21 cellular contexts compared by ENCODE assay signal in the genomic region with DNA sequence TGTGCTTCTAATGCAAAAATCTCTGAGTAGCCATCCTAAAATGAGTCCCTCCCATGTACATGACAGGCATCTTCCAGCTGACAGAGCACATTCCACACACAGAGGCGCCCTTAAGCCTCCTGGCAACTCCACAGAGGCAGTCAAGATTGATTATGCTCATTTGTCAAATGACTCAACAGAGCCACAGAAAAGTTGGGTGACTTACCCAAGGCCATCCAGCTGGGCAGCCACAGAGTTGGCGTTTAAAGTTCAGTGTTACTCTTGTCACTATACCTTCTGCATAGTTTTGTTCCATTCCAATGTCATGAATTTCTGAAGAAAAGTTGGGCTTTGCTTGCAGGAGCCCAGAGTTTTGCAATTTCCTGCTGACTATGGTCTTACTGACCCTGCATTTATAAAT.
DNase-seq lines count a peak whose midpoint lies in the region; FAIRE-seq and TF ChIP-seq lines count a peak whose summit lies in the region.
"Had no signal": no experiment of that assay in that cellular context is flagged by ENCODE, and none has a peak within 500 bp of the region (broad histone marks: within the 10 kb centered on the region; RNA-seq: fewer than 3 reads in every experiment).

No MANE protein-coding gene starts in this region.

- H3K4me2 ChIP-seq in mesenchymal stem cell (ENCODE audit: low read length, poor library complexity, severe bottlenecking) = no peak overlapping the region

- no peak overlapping the region for H2BK12ac ChIP-seq in mesenchymal stem cell (ENCODE audit: low read length in 2 of 2)

- H2BK120ac ChIP-seq in mesenchymal stem cell (ENCODE audit: low read depth, low read length) = no peak overlapping the region

- TF ChIP-seq CTCF in bronchial epithelial cell (IDR thresholded peaks at IDR 0.05; ENCODE audit: insufficient read depth, low read length, severe bottlenecking) = no peak

- no peak overlapping the region for H3K18ac ChIP-seq in mesenchymal stem cell (ENCODE audit: low read depth in 1 of 2, low read length in 2 of 2)

- no peak overlapping the region for H3K4me3 ChIP-seq in bronchial epithelial cell (ENCODE audit: low read depth, low read length)
- H3K4me3 ChIP-seq in mesenchymal stem cell (ENCODE audit: insufficient read depth in 1 of 2, low read depth in 1 of 2, low read length in 2 of 2) = no peak overlapping the region
- H3K4me3 ChIP-seq: lung had no signal

- H3K36me3 Mint-ChIP-seq in activated CD4-positive, alpha-beta T cell treated with anti-CD3 and anti-CD28 coated beads, Interleukin-2, amount 10 ng/mL, durations not matched to agents 24 days and 14 days (ENCODE audit: low read depth) = no peaks in the 10 kb centered on the region
- H3K36me3 Mint-ChIP-seq: activated naive CD8-positive, alpha-beta T cell treated with anti-CD3 and anti-CD28 coated beads, Interleukin-2, amount 10 ng/mL, durations not matched to agents 7 days and 5 days; WTC11 had no signal

- no peak overlapping the region for H3K14ac ChIP-seq in mesenchymal stem cell (ENCODE audit: low read length in 2 of 2)

- H2AK5ac ChIP-seq in mesenchymal stem cell (ENCODE audit: low read length, severe bottlenecking) = no peak overlapping the region

- intact Hi-C loops in activated CD4-positive, alpha-beta T cell treated with anti-CD3 and anti-CD28 coated beads, Interleukin-2, amount 10 ng/mL, durations not matched to agents 24 days and 14 days (cut with micrococcal nuclease) = no loop called here

- no peak overlapping the region for H2AFZ ChIP-seq in mesenchymal stem cell (ENCODE audit: low read depth, low read length)

- H3K23ac ChIP-seq in mesenchymal stem cell (ENCODE audit: low read length in 2 of 2) = no peak overlapping the region

- H3K27me3 Mint-ChIP-seq in activated CD4-positive, alpha-beta T cell treated with anti-CD3 and anti-CD28 coated beads, Interleukin-2, amount 10 ng/mL, durations not matched to agents 24 days and 14 days = no peaks in the 10 kb centered on the region
- H3K27me3 Mint-ChIP-seq: activated naive CD8-positive, alpha-beta T cell treated with anti-CD3 and anti-CD28 coated beads, Interleukin-2, amount 10 ng/mL, durations not matched to agents 7 days and 5 days; stimulated activated naive CD8-positive, alpha-beta T cell treated with anti-CD3 and anti-CD28 coated beads, Interleukin-15, amount 100 ng/mL, for 72 hours had no signal

- H3K9me3 Mint-ChIP-seq in activated CD4-positive, alpha-beta T cell treated with anti-CD3 and anti-CD28 coated beads, Interleukin-2, amount 10 ng/mL, durations not matched to agents 24 days and 14 days = no peaks in the 10 kb centered on the region
- H3K9me3 Mint-ChIP-seq: activated naive CD8-positive, alpha-beta T cell treated with anti-CD3 and anti-CD28 coated beads, Interleukin-2, amount 10 ng/mL, durations not matched to agents 7 days and 5 days; nephron progenitor cell; stimulated activated naive CD8-positive, alpha-beta T cell treated with anti-CD3 and anti-CD28 coated beads, Interleukin-15, amount 100 ng/mL, for 72 hours; WTC11 had no signal

- no peak overlapping the region for H3K4ac ChIP-seq in mesenchymal stem cell (ENCODE audit: low read depth in 1 of 2, low read length in 2 of 2)

- no peaks in the 10 kb centered on the region for H3K9me3 ChIP-seq in mesenchymal stem cell (ENCODE audit: control insufficient read depth, low read length)

- no peak overlapping the region for H3K27ac ChIP-seq in mesenchymal stem cell (ENCODE audit: low read length, poor library complexity, severe bottlenecking)

- no peak for FAIRE-seq in bronchial epithelial cell (lab: Jason Lieb, UNC)
- FAIRE-seq: GM12891, HepG2 had no signal

- no peak overlapping the region for H3K27ac Mint-ChIP-seq in activated CD4-positive, alpha-beta T cell treated with anti-CD3 and anti-CD28 coated beads, Interleukin-2, amount 10 ng/mL, durations not matched to agents 24 days and 14 days
- H3K27ac Mint-ChIP-seq: activated naive CD8-positive, alpha-beta T cell treated with anti-CD3 and anti-CD28 coated beads, Interleukin-2, amount 10 ng/mL, durations not matched to agents 7 days and 5 days; nephron progenitor cell; stimulated activated naive CD8-positive, alpha-beta T cell treated with anti-CD3 and anti-CD28 coated beads, Interleukin-15, amount 100 ng/mL, for 72 hours; WTC11 had no signal

- no peaks in the 10 kb centered on the region for H3K4me1 Mint-ChIP-seq in activated CD4-positive, alpha-beta T cell treated with anti-CD3 and anti-CD28 coated beads, Interleukin-2, amount 10 ng/mL, durations not matched to agents 24 days and 14 days
- H3K4me1 Mint-ChIP-seq: activated naive CD8-positive, alpha-beta T cell treated with anti-CD3 and anti-CD28 coated beads, Interleukin-2, amount 10 ng/mL, durations not matched to agents 7 days and 5 days; nephron progenitor cell; stimulated activated naive CD8-positive, alpha-beta T cell treated with anti-CD3 and anti-CD28 coated beads, Interleukin-15, amount 100 ng/mL, for 72 hours had no signal

- H2BK5ac ChIP-seq in mesenchymal stem cell (ENCODE audit: low read depth, low read length, poor library complexity, severe bottlenecking) = no peak overlapping the region

- H3K36me3 ChIP-seq in bronchial epithelial cell (ENCODE audit: control insufficient read depth, insufficient read depth, low read length) = no peaks in the 10 kb centered on the region
- H3K36me3 ChIP-seq in mesenchymal stem cell (ENCODE audit: control insufficient read depth in 1 of 2, insufficient read depth in 2 of 2, low read depth in 1 of 2, low read length in 2 of 2) = no peaks in the 10 kb centered on the region

- H2BK15ac ChIP-seq in mesenchymal stem cell (ENCODE audit: low read depth, poor library complexity, severe bottlenecking) = no peak overlapping the region

- H4K8ac ChIP-seq in mesenchymal stem cell (ENCODE audit: low read length) = no peak overlapping the region

- DNase-seq in AG20443 (ENCODE audit: low spot score) = peak; percentile 55
- peak; percentile 92 for DNase-seq in M059J (ENCODE audit: low read depth)
- peak; percentile 7 for DNase-seq in bronchial epithelial cell (ENCODE audit: low read depth)
- DNase-seq in mesenchymal stem cell = peak; percentile 4
- DNase-seq in NCI-H526 treated with DMSO at 0.1 percent for 48 hours (lab: John Stamatoyannopoulos, UW) = no peak
- no peak for DNase-seq in Ammon's horn (ENCODE audit: low spot score)
- no peak for DNase-seq in NCI-H2196 (lab: John Stamatoyannopoulos, UW; ENCODE audit: unreplicated experiment)
- DNase-seq in activated CD4-positive, alpha-beta T cell treated with anti-CD3 and anti-CD28 coated beads, Interleukin-2, amount 10 ng/mL, durations not matched to agents 24 days and 14 days = no peak
- DNase-seq: activated naive CD8-positive, alpha-beta T cell treated with anti-CD3 and anti-CD28 coated beads, Interleukin-2, amount 10 ng/mL, durations not matched to agents 7 days and 5 days; central memory CD4-positive, alpha-beta T cell; effector CD8-positive, alpha-beta T cell; foreskin melanocyte; NCI-H2107; NCI-H748 treated with DMSO at 0.1 percent for 48 hours; nephron progenitor cell; stimulated activated CD4-positive, alpha-beta T cell treated with anti-CD3 and anti-CD28 coated beads, Interleukin-15, amount 100 ng/mL, for 24 hours; stimulated activated naive CD8-positive, alpha-beta T cell treated with anti-CD3 and anti-CD28 coated beads, Interleukin-15, amount 100 ng/mL, for 72 hours had no signal

- no peaks in the 10 kb centered on the region for H3K4me1 ChIP-seq in mesenchymal stem cell (ENCODE audit: control insufficient read depth, insufficient read depth, low read depth, low read length)

- no peak overlapping the region for H3K4me3 Mint-ChIP-seq in activated CD4-positive, alpha-beta T cell treated with anti-CD3 and anti-CD28 coated beads, Interleukin-2, amount 10 ng/mL, durations not matched to agents 24 days and 14 days
- H3K4me3 Mint-ChIP-seq: activated naive CD8-positive, alpha-beta T cell treated with anti-CD3 and anti-CD28 coated beads, Interleukin-2, amount 10 ng/mL, durations not matched to agents 7 days and 5 days; nephron progenitor cell; stimulated activated naive CD8-positive, alpha-beta T cell treated with anti-CD3 and anti-CD28 coated beads, Interleukin-15, amount 100 ng/mL, for 72 hours; WTC11 had no signal

- H3K9ac ChIP-seq in mesenchymal stem cell (ENCODE audit: low read length) = no peak overlapping the region

- no peaks in the 10 kb centered on the region for H3K79me1 ChIP-seq in mesenchymal stem cell (replicated peaks; ENCODE audit: low read length, poor library complexity, severe bottlenecking)

- no peak overlapping the region for H4K91ac ChIP-seq in mesenchymal stem cell (ENCODE audit: low read length)

- H3K27me3 ChIP-seq in bronchial epithelial cell (ENCODE audit: control insufficient read depth, insufficient read depth, low read length) = no peaks in the 10 kb centered on the region
- H3K27me3 ChIP-seq in mesenchymal stem cell (ENCODE audit: control insufficient read depth in 1 of 2, insufficient read depth in 1 of 2, low read length in 2 of 2) = no peaks in the 10 kb centered on the region

- 11% methylated on average over 2 of the region's 2 CpGs for WGBS in mesenchymal stem cell

Comparison
In these comparisons a context has a peak if more than half of its experiments do, and no peak if none do; other contexts are left out.
1. DNase-seq: peak in AG20443 (single experiment), M059J (single experiment), bronchial epithelial cell (single experiment) and mesenchymal stem cell (single experiment); none in NCI-H526 treated with DMSO at 0.1 percent for 48 hours (single experiment), Ammon's horn (single experiment), NCI-H2196 (single experiment) and activated CD4-positive, alpha-beta T cell treated with anti-CD3 and anti-CD28 coated beads, Interleukin-2, amount 10 ng/mL, durations not matched to agents 24 days and 14 days (single experiment).